15 cellular contexts compared by ENCODE assay signal in genomic region chr7:155483868-155484325, GRCh38. TPM values are rescaled to one million over a fixed set of nuclear protein-coding genes. Genes with fewer than 3 reads are reported as not detected.
DNase-seq lines count a peak whose midpoint lies in the region; ATAC-seq and TF ChIP-seq lines count a peak whose summit lies in the region.
"Had no signal": no experiment of that assay in that cellular context is flagged by ENCODE, and none has a peak within 500 bp of the region (broad histone marks: within the 10 kb centered on the region; RNA-seq: fewer than 3 reads in every experiment).

No MANE protein-coding gene starts in this region.

- POLR2A ChIA-PET in activated CD4-positive, alpha-beta T cell treated with anti-CD3 and anti-CD28 coated beads for 36 hours (lab: Charles Lee) = interaction anchor here (0.6 kb wide), 1 partner anchor 300 kb away, joined by 3 read pairs; no protein-coding TSS in a partner anchor

- H3K4me1 Mint-ChIP-seq in activated CD4-positive, alpha-beta T cell treated with anti-CD3 and anti-CD28 coated beads for 36 hours = peaks cover 17% of the 10 kb centered on the region
- H3K4me1 Mint-ChIP-seq in T-helper 2 cell treated with Interferon-gamma antibody and Interleukin-4, amounts not matched to agents 5 μg/mL and 100 μg/mL, for 36 hours (ENCODE audit: low read depth) = peaks cover 5% of the 10 kb centered on the region

- peak; percentile 59 for ATAC-seq in esophagus mucosa
- peak; percentile 25 for ATAC-seq in mucosa of descending colon
- ATAC-seq in activated CD4-positive, alpha-beta T cell treated with anti-CD3 and anti-CD28 coated beads for 36 hours = no peak
- ATAC-seq in GM19328 (IDR thresholded peaks at IDR 0.05; ENCODE audit: unreplicated experiment) = no peak
- ATAC-seq: left colon, natural killer cell had no signal

- no peak for TF ChIP-seq POLR2A in NB4 (IDR thresholded peaks at IDR 0.05; ENCODE audit: extremely low read depth, insufficient read length)

- CTCF ChIA-PET in activated CD4-positive, alpha-beta T cell treated with anti-CD3 and anti-CD28 coated beads for 36 hours (lab: Charles Lee) = no interaction called here

- no peaks in the 10 kb centered on the region for H3K36me3 Mint-ChIP-seq in activated CD4-positive, alpha-beta T cell treated with anti-CD3 and anti-CD28 coated beads for 36 hours (ENCODE audit: low read depth)
- H3K36me3 Mint-ChIP-seq in T-helper 2 cell treated with Interferon-gamma antibody and Interleukin-4, amounts not matched to agents 5 μg/mL and 100 μg/mL, for 36 hours (ENCODE audit: low read depth) = no peaks in the 10 kb centered on the region
- H3K36me3 Mint-ChIP-seq: activated naive CD4-positive, alpha-beta T cell treated with anti-CD3 and anti-CD28 coated beads, Interleukin-2, amount 10 ng/mL, durations not matched to agents 7 days and 5 days; natural killer cell had no signal

- no peaks in the 10 kb centered on the region for H3K36me3 ChIP-seq in mucosa of descending colon (ENCODE audit: low read depth)

- H3K27ac Mint-ChIP-seq in activated CD4-positive, alpha-beta T cell treated with anti-CD3 and anti-CD28 coated beads for 36 hours = no peak overlapping the region
- no peak overlapping the region for H3K27ac Mint-ChIP-seq in T-helper 2 cell treated with Interferon-gamma antibody and Interleukin-4, amounts not matched to agents 5 μg/mL and 100 μg/mL, for 36 hours
- H3K27ac Mint-ChIP-seq: activated naive CD4-positive, alpha-beta T cell treated with anti-CD3 and anti-CD28 coated beads, Interleukin-2, amount 10 ng/mL, durations not matched to agents 7 days and 5 days; dendritic cell treated with granulocyte-macrophage colony-stimulating factor and Interleukin-4, amounts not matched to agents 40 ng/mL and 50 ng/mL, for 4 days; natural killer cell had no signal

- no peak for TF ChIP-seq CTCF in NB4 (IDR thresholded peaks at IDR 0.05; ENCODE audit: low read depth, low read length)
- TF ChIP-seq CTCF in mucosa of descending colon (IDR thresholded peaks at IDR 0.05) = no peak

- intact Hi-C loops in mucosa of descending colon (cut with DNase I, micrococcal nuclease) = no loop called here
- intact Hi-C loops in activated CD4-positive, alpha-beta T cell treated with anti-CD3 and anti-CD28 coated beads for 36 hours (cut with DNase I, micrococcal nuclease) = no loop called here

- DNase-seq in DMS79 (lab: John Stamatoyannopoulos, UW) = peak; percentile 54
- peak; percentile 45 for DNase-seq in NB4 (ENCODE audit: low read depth)
- no peak for DNase-seq in mucosa of descending colon
- no peak for DNase-seq in activated CD4-positive, alpha-beta T cell treated with anti-CD3 and anti-CD28 coated beads for 36 hours
- no peak for DNase-seq in T-helper 2 cell treated with Interferon-gamma antibody and Interleukin-4, amounts not matched to agents 5 μg/mL and 100 μg/mL, for 36 hours (ENCODE audit: low spot score)
- no peak for DNase-seq in AG08395 (ENCODE audit: low spot score)
- DNase-seq: activated naive CD4-positive, alpha-beta T cell treated with anti-CD3 and anti-CD28 coated beads, Interleukin-2, amount 10 ng/mL, durations not matched to agents 7 days and 5 days; left colon; natural killer cell; NCI-H774; T-helper 1 cell had no signal

- no peaks in the 10 kb centered on the region for H3K4me1 ChIP-seq in mucosa of descending colon (ENCODE audit: low read depth)

- no peaks in the 10 kb centered on the region for H3K9me3 ChIP-seq in mucosa of descending colon

- H3K27me3 Mint-ChIP-seq in activated CD4-positive, alpha-beta T cell treated with anti-CD3 and anti-CD28 coated beads for 36 hours = peaks cover 39% of the 10 kb centered on the region
- H3K27me3 Mint-ChIP-seq in T-helper 2 cell treated with Interferon-gamma antibody and Interleukin-4, amounts not matched to agents 5 μg/mL and 100 μg/mL, for 36 hours (ENCODE audit: low read depth) = peaks cover 35% of the 10 kb centered on the region

- H3K9me3 Mint-ChIP-seq in activated CD4-positive, alpha-beta T cell treated with anti-CD3 and anti-CD28 coated beads for 36 hours (ENCODE audit: low read depth) = peaks cover 5% of the 10 kb centered on the region
- no peaks in the 10 kb centered on the region for H3K9me3 Mint-ChIP-seq in T-helper 2 cell treated with Interferon-gamma antibody and Interleukin-4, amounts not matched to agents 5 μg/mL and 100 μg/mL, for 36 hours

- no peak overlapping the region for H3K4me3 Mint-ChIP-seq in activated CD4-positive, alpha-beta T cell treated with anti-CD3 and anti-CD28 coated beads for 36 hours
- no peak overlapping the region for H3K4me3 Mint-ChIP-seq in T-helper 2 cell treated with Interferon-gamma antibody and Interleukin-4, amounts not matched to agents 5 μg/mL and 100 μg/mL, for 36 hours
- H3K4me3 Mint-ChIP-seq: activated naive CD4-positive, alpha-beta T cell treated with anti-CD3 and anti-CD28 coated beads, Interleukin-2, amount 10 ng/mL, durations not matched to agents 7 days and 5 days; dendritic cell treated with granulocyte-macrophage colony-stimulating factor and Interleukin-4, amounts not matched to agents 40 ng/mL and 50 ng/mL, for 4 days; natural killer cell had no signal

- H3K4me3 ChIP-seq in NB4 (ENCODE audit: low read depth, low read length) = no peak overlapping the region
- H3K4me3 ChIP-seq in mucosa of descending colon = no peak overlapping the region

RNA-seq across cellular contexts. Expression of gene EN2, which starts 26.0 kb away (rescaled TPM):
- total RNA-seq in esophagus mucosa (not detected), mucosa of descending colon (not detected)
- not detected for total RNA-seq in activated CD4-positive, alpha-beta T cell treated with anti-CD3 and anti-CD28 coated beads for 36 hours
- total RNA-seq: HT-29, left colon, natural killer cell had no signal

Comparison
In these comparisons a context has a peak if more than half of its experiments do, and no peak if none do; other contexts are left out.
1. DNase-seq: peak in DMS79 (single experiment) and NB4 (single experiment); none in mucosa of descending colon (0 of 3), activated CD4-positive, alpha-beta T cell treated with anti-CD3 and anti-CD28 coated beads for 36 hours (single experiment), T-helper 2 cell treated with Interferon-gamma antibody and Interleukin-4, amounts not matched to agents 5 μg/mL and 100 μg/mL, for 36 hours (single experiment) and AG08395 (single experiment).
2. ATAC-seq: peak in esophagus mucosa (single experiment) and mucosa of descending colon (single experiment); none in activated CD4-positive, alpha-beta T cell treated with anti-CD3 and anti-CD28 coated beads for 36 hours (single experiment) and GM19328 (single experiment).